Comparison of ENCODE assay signal across 18 cellular contexts in the genomic region with DNA sequence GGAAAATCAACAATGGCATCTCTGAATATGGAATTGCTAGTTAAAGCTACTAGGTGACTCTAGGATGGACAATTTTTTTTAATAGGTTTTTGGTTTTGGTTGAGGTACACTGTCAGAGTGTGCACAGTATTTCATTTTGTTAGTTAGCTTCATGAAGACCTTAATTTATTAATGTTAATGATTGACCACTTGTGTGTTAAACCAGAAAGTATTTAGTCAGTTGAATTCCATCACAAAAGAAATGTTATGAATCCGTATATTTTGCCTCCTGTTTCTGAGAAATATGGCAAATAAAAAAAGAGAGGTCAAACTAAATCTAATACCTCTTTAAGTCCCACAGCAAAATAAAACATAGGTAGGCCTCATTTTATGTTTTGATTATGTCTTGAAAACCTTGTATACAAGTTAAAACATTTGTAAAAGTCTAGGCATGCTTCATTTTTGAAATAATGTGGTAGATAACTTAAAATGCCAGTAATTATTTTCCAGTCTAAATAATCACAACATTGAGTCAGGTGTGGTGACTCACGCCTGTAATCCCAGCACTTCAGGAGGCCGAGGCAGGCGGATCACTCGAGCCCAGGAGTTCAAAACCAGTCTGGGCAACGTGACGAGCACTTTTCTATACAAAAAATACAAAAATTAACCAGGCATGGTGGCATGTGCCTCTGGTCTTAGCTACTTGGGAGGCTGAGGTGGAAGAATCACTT. TPM values are rescaled to one million over a fixed set of nuclear protein-coding genes. Genes with fewer than 3 reads are reported as not detected.
DNase-seq lines count a peak whose midpoint lies in the region; ATAC-seq and TF ChIP-seq lines count a peak whose summit lies in the region.
"Had no signal": no experiment of that assay in that cellular context is flagged by ENCODE, and none has a peak within 500 bp of the region (broad histone marks: within the 10 kb centered on the region; RNA-seq: fewer than 3 reads in every experiment).

No MANE protein-coding gene starts in this region.

- H3K36me3 ChIP-seq in HCT116 (ENCODE audit: control insufficient read depth in 1 of 2, insufficient read depth in 2 of 2, low read length in 2 of 2), result no peaks in the 10 kb centered on the region
- H3K36me3 ChIP-seq in ascending aorta, result no peaks in the 10 kb centered on the region
- H3K36me3 ChIP-seq in subcutaneous abdominal adipose tissue (ENCODE audit: control insufficient read depth in 5 of 5, insufficient read depth in 5 of 5, low read length in 5 of 5), result no peaks in the 10 kb centered on the region

- no peaks in the 10 kb centered on the region for H3K9me2 ChIP-seq in HCT116 (ENCODE audit: insufficient read depth)

- CTCF ChIA-PET in HCT116 (lab: Charles Lee), result no interaction called here

- TF ChIP-seq RAD21 in HCT116 (IDR thresholded peaks at IDR 0.05; ENCODE audit: low read depth), result no peak

- no peak overlapping the region for H3K9ac ChIP-seq in HCT116 (ENCODE audit: low read length)
- H3K9ac ChIP-seq in subcutaneous abdominal adipose tissue (ENCODE audit: low read length in 5 of 5), result peak overlapping the region in 2 of 5 donors; percentile 21 to 59

- no peaks in the 10 kb centered on the region for H3K9me3 ChIP-seq in HCT116 (ENCODE audit: control insufficient read depth in 1 of 2, insufficient read depth in 1 of 2, low read depth in 1 of 2, low read length in 2 of 2)
- no peaks in the 10 kb centered on the region for H3K9me3 ChIP-seq in ascending aorta
- no peaks in the 10 kb centered on the region for H3K9me3 ChIP-seq in subcutaneous abdominal adipose tissue (ENCODE audit: control insufficient read depth in 5 of 5, low read length in 5 of 5)

- intact Hi-C loops in HCT116 (cut with micrococcal nuclease), result no loop called here
- intact Hi-C loops in ascending aorta (cut with DNase I), result loop anchor here (5.0 kb wide), 1 partner anchor 51 kb away; a partner anchor contains a TSS

- H2AFZ ChIP-seq in HCT116 (ENCODE audit: low read depth, low read length, poor library complexity, severe bottlenecking), result peak overlapping the region; percentile 33

- H3K4me1 ChIP-seq in HCT116 (ENCODE audit: control insufficient read depth in 1 of 2, insufficient read depth in 2 of 2, low read length in 2 of 2) (peaks cover 0 to 6% of the 10 kb centered on the region in 2 experiments; a peak in 2 of 4 replicates), ascending aorta (peaks cover 0 to 16% of the 10 kb centered on the region in 2 donors), subcutaneous abdominal adipose tissue (ENCODE audit: control insufficient read depth in 5 of 5, insufficient read depth in 5 of 5, low read length in 5 of 5) (peaks cover 0 to 26% (median 20%) of the 10 kb centered on the region in 5 donors)

- H3K27ac ChIP-seq in HCT116 (ENCODE audit: low read depth, low read length) (no peak overlapping the region), ascending aorta (peak overlapping the region; percentile 80 to 83), subcutaneous abdominal adipose tissue (ENCODE audit: low read depth, low read length) (peak overlapping the region; percentile 80)

- no peak for TF ChIP-seq POLR2A in HCT116 (IDR thresholded peaks at IDR 0.05; ENCODE audit: borderline replicate concordance, extremely low read depth, insufficient read depth, insufficient read length)

- H3K4me2 ChIP-seq in HCT116 (ENCODE audit: low read length), result 0 out of 2 replicates have a peak overlapping the region, but pooled peaks have one; percentile 27

- POLR2A ChIA-PET in HCT116 (lab: Charles Lee), result no interaction called here

- TF ChIP-seq CTCF in HCT116 (IDR thresholded peaks at IDR 0.05 in 2 of 3, conservative IDR thresholded peaks at IDR 0.05 in 1 of 3; ENCODE audit: borderline replicate concordance in 1 of 3, insufficient read depth in 1 of 3, low read depth in 2 of 3, low read length in 2 of 3) (no peak), ascending aorta (IDR thresholded peaks at IDR 0.05) (no peak)

- DNase-seq in HCT116 (ENCODE audit: low read depth, low spot score) (no peak), ascending aorta (ENCODE audit: low spot score in 2 of 2) (no peak), left lobe of liver (ENCODE audit: low spot score) (no peak), iPS-NIHi11 (ENCODE audit: low spot score) (no peak), HuH-7.5 (ENCODE audit: low spot score) (no peak), occipital lobe (lab: John Stamatoyannopoulos, UW) (no peak), NCI-H2227 treated with DMSO at 0.1 percent for 48 hours (lab: John Stamatoyannopoulos, UW) (no peak)
- DNase-seq: activated CD4-positive, alpha-beta T cell treated with anti-CD3 and anti-CD28 coated beads, Interleukin-2, amount 50 U/mL, for 1 hour; activated T-cell treated with anti-CD3 and anti-CD28 coated beads, Interleukin-2, amount 50 U/mL, for 48 hours; amygdala; CD4-positive, alpha-beta memory T cell; GF-D8; Kasumi-1; NCI-H2029; NCI-H82; stimulated activated CD4-positive, alpha-beta T cell treated with anti-CD3 and anti-CD28 coated beads, Interleukin-4, amount 100 ng/mL, for 24 hours; T-helper 9 cell had no signal

- BruUV-seq in HCT116 (replicated peaks; lab: Mats Ljungman, UMichigan), result no TSS peak

- H3K79me2 ChIP-seq in HCT116 (ENCODE audit: insufficient read depth, low read length), result no peaks in the 10 kb centered on the region

- no peak for ATAC-seq in HCT116
- ATAC-seq in left lobe of liver, result peak; percentile 21

- RAD21 ChIA-PET in HCT116 (lab: Charles Lee; ENCODE audit: low non-redundant PET in 1 of 2, low total read pairs in 2 of 2, uncharacterized antibody in 2 of 2, unreplicated experiment in 2 of 2), result no interaction called here

- H3K4me3 ChIP-seq in HCT116 (replicated peaks in 1 of 2; ENCODE audit: low read depth in 1 of 2, low read length in 2 of 2) (no peak overlapping the region), ascending aorta (peak overlapping the region in 1 of 2 donors; percentile 32), subcutaneous abdominal adipose tissue (ENCODE audit: low read depth in 1 of 5, low read length in 5 of 5) (no peak overlapping the region)

- H3K27me3 ChIP-seq in HCT116 (ENCODE audit: insufficient read depth, low read length) (no peaks in the 10 kb centered on the region), ascending aorta (no peaks in the 10 kb centered on the region), subcutaneous abdominal adipose tissue (ENCODE audit: control insufficient read depth in 5 of 5, insufficient read depth in 4 of 5, low read length in 5 of 5) (no peaks in the 10 kb centered on the region)

- no peaks in the 10 kb centered on the region for H4K20me1 ChIP-seq in HCT116 (ENCODE audit: insufficient read depth)

TF ChIP-seq in HCT116, 20 proteins besides CTCF, POLR2A, EP300 and RAD21:
- TF ChIP-seq, protein P1, sequence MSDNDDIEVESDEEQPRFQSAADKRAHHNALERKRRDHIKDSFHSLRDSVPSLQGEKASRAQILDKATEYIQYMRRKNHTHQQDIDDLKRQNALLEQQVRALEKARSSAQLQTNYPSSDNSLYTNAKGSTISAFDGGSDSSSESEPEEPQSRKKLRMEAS (IDR thresholded peaks at IDR 0.05), result 0 out of 2 replicates have a peak, but pooled peaks have one; percentile 14
- TF ChIP-seq POLR2AphosphoS5 (IDR thresholded peaks at IDR 0.05; ENCODE audit: low read depth, low read length), result no peak

RNA-seq across cellular contexts. Expression of a gene that starts 50.7 kb away (rescaled TPM):
- total RNA-seq in HCT116 (2021; ENCODE audit: unreplicated experiment), result 1.8 TPM
- polyA plus RNA-seq in HCT116 (2012), result 0.47 and 0.49 TPM in 2 replicates
- 42.7 TPM for total RNA-seq in ascending aorta
- 69.5 TPM for total RNA-seq in left lobe of liver
- 7.2 TPM for total RNA-seq in occipital lobe

RNA-seq across cellular contexts. Expression of a gene that starts 50.7 kb away (rescaled TPM):
- total RNA-seq in HCT116 (2021; ENCODE audit: unreplicated experiment), result 16.5 TPM
- polyA plus RNA-seq in HCT116 (2012), result 14.7 and 15.7 TPM in 2 replicates
- 39.1 TPM for total RNA-seq in ascending aorta
- total RNA-seq in left lobe of liver, result 21.0 TPM
- total RNA-seq in occipital lobe, result 36.2 TPM
